8 cellular contexts compared by ENCODE assay signal in the genomic region with DNA sequence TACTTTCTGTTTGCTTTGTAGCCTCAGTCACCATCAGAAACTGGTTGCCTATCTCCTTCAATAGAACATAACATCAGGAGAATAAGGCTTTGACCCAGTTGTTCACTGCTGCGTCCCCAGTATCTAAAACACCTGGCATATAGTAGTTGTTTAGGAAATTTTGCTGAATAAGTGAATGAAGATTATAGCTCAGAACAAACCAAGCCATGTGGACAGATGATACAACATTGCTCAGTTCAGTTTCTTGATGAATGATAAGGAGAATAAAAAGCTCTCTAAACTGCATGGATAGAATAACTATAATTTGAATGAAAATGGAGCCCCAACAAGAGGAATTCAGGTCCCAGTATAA. TPM values are rescaled to one million over a fixed set of nuclear protein-coding genes. Genes with fewer than 3 reads are reported as not detected.
DNase-seq lines count a peak whose midpoint lies in the region; ATAC-seq and TF ChIP-seq lines count a peak whose summit lies in the region.

No MANE protein-coding gene starts in this region.

- intact Hi-C loops in activated T-helper 2 cell treated with anti-CD3 and anti-CD28 coated beads, Interferon-gamma antibody, Interleukin-2, Interleukin-4, amounts not matched to agents 10 μg/mL and 5 μg/mL and 100 μg/mL, durations not matched to agents 14 hours and 24 hours and 36 hours (cut with micrococcal nuclease), result loop anchor here (1.0 to 5.0 kb wide), 6 partner anchors 56 to 220 kb away; partner anchors contain the start of gene RIPK1

- no peaks in the 10 kb centered on the region for H3K36me3 ChIP-seq in suprapubic skin

- no peak for ATAC-seq in HG03135 (IDR thresholded peaks at IDR 0.05; ENCODE audit: unreplicated experiment)

- DNase-seq in T-helper 1 cell (no peak), suprapubic skin (ENCODE audit: low spot score in 2 of 2) (no peak), 8988T (no peak), GM10266 (ENCODE audit: extremely low spot score) (no peak)
- DNase-seq in activated T-helper 2 cell treated with anti-CD3 and anti-CD28 coated beads, Interferon-gamma antibody, Interleukin-2, Interleukin-4, amounts not matched to agents 10 μg/mL and 5 μg/mL and 100 μg/mL, durations not matched to agents 14 hours and 24 hours and 36 hours (ENCODE audit: low spot score), result no peak

- no peak overlapping the region for H3K4me3 ChIP-seq in suprapubic skin

- no peaks in the 10 kb centered on the region for H3K27me3 Mint-ChIP-seq in T-helper 1 cell treated with Interleukin-12 subunit alpha and Interleukin-12 subunit beta and Interleukin-4 antibody, amounts not matched to agents 30 μg/mL and 1 μg/mL, for 36 hours (ENCODE audit: low read depth)
- H3K27me3 Mint-ChIP-seq in activated T-helper 2 cell treated with anti-CD3 and anti-CD28 coated beads, Interferon-gamma antibody, Interleukin-2, Interleukin-4, amounts not matched to agents 10 μg/mL and 5 μg/mL and 100 μg/mL, durations not matched to agents 14 hours and 24 hours and 36 hours (ENCODE audit: low read depth), result no peaks in the 10 kb centered on the region

- peaks cover 56% of the 10 kb centered on the region for H3K4me1 Mint-ChIP-seq in T-helper 1 cell treated with Interleukin-12 subunit alpha and Interleukin-12 subunit beta and Interleukin-4 antibody, amounts not matched to agents 30 μg/mL and 1 μg/mL, for 36 hours (ENCODE audit: low read depth)
- H3K4me1 Mint-ChIP-seq in activated T-helper 2 cell treated with anti-CD3 and anti-CD28 coated beads, Interferon-gamma antibody, Interleukin-2, Interleukin-4, amounts not matched to agents 10 μg/mL and 5 μg/mL and 100 μg/mL, durations not matched to agents 14 hours and 24 hours and 36 hours (ENCODE audit: low read depth), result peaks cover 54% of the 10 kb centered on the region

- TF ChIP-seq EP300 in suprapubic skin (IDR thresholded peaks at IDR 0.05), result no peak

- no peak for TF ChIP-seq CTCF in suprapubic skin (IDR thresholded peaks at IDR 0.05)
- TF ChIP-seq CTCF in GM10266 (IDR thresholded peaks at IDR 0.05; ENCODE audit: control insufficient read depth, insufficient read depth, low read depth, missing control alignments), result no peak

- H3K4me3 Mint-ChIP-seq in T-helper 1 cell treated with Interleukin-12 subunit alpha and Interleukin-12 subunit beta and Interleukin-4 antibody, amounts not matched to agents 30 μg/mL and 1 μg/mL, for 36 hours, result peak overlapping the region; percentile 40
- peak overlapping the region; percentile 9 for H3K4me3 Mint-ChIP-seq in activated T-helper 2 cell treated with anti-CD3 and anti-CD28 coated beads, Interferon-gamma antibody, Interleukin-2, Interleukin-4, amounts not matched to agents 10 μg/mL and 5 μg/mL and 100 μg/mL, durations not matched to agents 14 hours and 24 hours and 36 hours (ENCODE audit: low read depth)

- no peak for TF ChIP-seq POLR2A in suprapubic skin (IDR thresholded peaks at IDR 0.05)

- H3K27ac Mint-ChIP-seq in T-helper 1 cell treated with Interleukin-12 subunit alpha and Interleukin-12 subunit beta and Interleukin-4 antibody, amounts not matched to agents 30 μg/mL and 1 μg/mL, for 36 hours, result peak overlapping the region; percentile 47
- H3K27ac Mint-ChIP-seq in activated T-helper 2 cell treated with anti-CD3 and anti-CD28 coated beads, Interferon-gamma antibody, Interleukin-2, Interleukin-4, amounts not matched to agents 10 μg/mL and 5 μg/mL and 100 μg/mL, durations not matched to agents 14 hours and 24 hours and 36 hours, result peak overlapping the region; percentile 65

- WGBS in suprapubic skin, result 42% methylated on average over 1 of the region's 1 CpG

- peaks cover 22% of the 10 kb centered on the region for H3K4me1 ChIP-seq in suprapubic skin

- peaks cover 4% of the 10 kb centered on the region for H3K9me3 Mint-ChIP-seq in T-helper 1 cell treated with Interleukin-12 subunit alpha and Interleukin-12 subunit beta and Interleukin-4 antibody, amounts not matched to agents 30 μg/mL and 1 μg/mL, for 36 hours
- peaks cover 3% of the 10 kb centered on the region for H3K9me3 Mint-ChIP-seq in activated T-helper 2 cell treated with anti-CD3 and anti-CD28 coated beads, Interferon-gamma antibody, Interleukin-2, Interleukin-4, amounts not matched to agents 10 μg/mL and 5 μg/mL and 100 μg/mL, durations not matched to agents 14 hours and 24 hours and 36 hours

- H3K9me3 ChIP-seq in suprapubic skin, result no peaks in the 10 kb centered on the region

- H3K27ac ChIP-seq in layer of hippocampus (ENCODE audit: low read depth, low read length) (peak overlapping the region; percentile 88), suprapubic skin (peak overlapping the region; percentile 50)

- H3K27me3 ChIP-seq in layer of hippocampus (ENCODE audit: control insufficient read depth, insufficient read depth, low read length) (no peaks in the 10 kb centered on the region), suprapubic skin (no peaks in the 10 kb centered on the region)

- peaks cover 4% of the 10 kb centered on the region for H3K36me3 Mint-ChIP-seq in T-helper 1 cell treated with Interleukin-12 subunit alpha and Interleukin-12 subunit beta and Interleukin-4 antibody, amounts not matched to agents 30 μg/mL and 1 μg/mL, for 36 hours (ENCODE audit: low read depth)
- peaks cover 3% of the 10 kb centered on the region for H3K36me3 Mint-ChIP-seq in activated T-helper 2 cell treated with anti-CD3 and anti-CD28 coated beads, Interferon-gamma antibody, Interleukin-2, Interleukin-4, amounts not matched to agents 10 μg/mL and 5 μg/mL and 100 μg/mL, durations not matched to agents 14 hours and 24 hours and 36 hours (ENCODE audit: low read depth)

RNA-seq across cellular contexts. Expression of gene SERPINB1, which starts 5.2 kb away (rescaled TPM):
- 102 and 103 TPM in 2 replicates for total RNA-seq in activated T-helper 2 cell treated with anti-CD3 and anti-CD28 coated beads, Interferon-gamma antibody, Interleukin-2, Interleukin-4, amounts not matched to agents 10 μg/mL and 5 μg/mL and 100 μg/mL, durations not matched to agents 14 hours and 24 hours and 36 hours
- total RNA-seq in suprapubic skin, result 10 to 100 TPM; 11.8 to 20.6 (median 16.9) TPM

RNA-seq across cellular contexts. Expression of gene SERPINB9, which starts 56.3 kb away (rescaled TPM):
- total RNA-seq in activated T-helper 2 cell treated with anti-CD3 and anti-CD28 coated beads, Interferon-gamma antibody, Interleukin-2, Interleukin-4, amounts not matched to agents 10 μg/mL and 5 μg/mL and 100 μg/mL, durations not matched to agents 14 hours and 24 hours and 36 hours, result 120 and 123 TPM in 2 replicates
- total RNA-seq in suprapubic skin, result 1 to 10 TPM; 1.0 to 4.0 (median 2.5) TPM

Comparison
In these comparisons a context has a peak if more than half of its experiments do, and no peak if none do; other contexts are left out.
1. RNA of gene SERPINB9, which starts 56.3 kb away (total RNA-seq): 120 to 123 TPM in activated T-helper 2 cell treated with anti-CD3 and anti-CD28 coated beads, Interferon-gamma antibody, Interleukin-2, Interleukin-4, amounts not matched to agents 10 μg/mL and 5 μg/mL and 100 μg/mL, durations not matched to agents 14 hours and 24 hours and 36 hours; 1.0 to 4.0 TPM in suprapubic skin; every median in the first group is over 10 times any median in the second.